In genomic region chr6:149450679-149451360, GRCh38 we compare ENCODE assay signal across 9 cellular contexts. TPM values are rescaled to one million over a fixed set of nuclear protein-coding genes. Genes with fewer than 3 reads are reported as not detected.
DNase-seq lines count a peak whose midpoint lies in the region; TF ChIP-seq lines count a peak whose summit lies in the region.
"Had no signal": no experiment of that assay in that cellular context is flagged by ENCODE, and none has a peak within 500 bp of the region (broad histone marks: within the 10 kb centered on the region; RNA-seq: fewer than 3 reads in every experiment).

No MANE protein-coding gene starts in this region.

- peak overlapping the region; percentile 17; the same call in 1 of the 2 replicates for H3K4me3 ChIP-seq in AG10803 (ENCODE audit: low read length)
- peak overlapping the region; percentile 11 to 52 (median 42) for H3K4me3 ChIP-seq in Peyer's patch
- peak overlapping the region; percentile 41 for H3K4me3 ChIP-seq in ovary
- H3K4me3 ChIP-seq in SJCRH30: no peak overlapping the region

- peak in 1 of 2 donors; percentile 8 for TF ChIP-seq POLR2A in Peyer's patch (IDR thresholded peaks at IDR 0.05)
- TF ChIP-seq POLR2A in ovary (IDR thresholded peaks at IDR 0.05): no peak

- WGBS in ovary, 3 donors: 5 to 19% (median 7%) methylated on average over 21 to 85 of the region's 85 CpGs

- TF ChIP-seq EP300 in ovary (IDR thresholded peaks at IDR 0.05): no peak

- H3K4me1 ChIP-seq in Peyer's patch (peaks cover 0 to 52% (median 8%) of the 10 kb centered on the region in 4 donors), ovary (ENCODE audit: insufficient read depth) (peaks cover 12% of the 10 kb centered on the region), SJCRH30 (peaks cover 11% of the 10 kb centered on the region)

- H3K27ac ChIP-seq in Peyer's patch: peak overlapping the region in 3 of 4 donors; percentile 40 to 70 (median 66)
- H3K27ac ChIP-seq in ovary: no peak overlapping the region
- H3K27ac ChIP-seq in SJCRH30: no peak overlapping the region
- H3K27ac ChIP-seq: VCaP had no signal

- H3K9me3 ChIP-seq in Peyer's patch: no peaks in the 10 kb centered on the region
- H3K9me3 ChIP-seq in ovary: no peaks in the 10 kb centered on the region
- no peaks in the 10 kb centered on the region for H3K9me3 ChIP-seq in SJCRH30 (replicated peaks)

- no peak for DNase-seq in AG10803 (ENCODE audit: low read depth)
- DNase-seq in Peyer's patch: peak in 1 of 3 donors; percentile 73
- peak in 31 of 42 donors; percentile 15 to 63 (median 33) for DNase-seq in head of caudate nucleus
- peak in 3 of 5 donors; percentile 32 to 57 (median 45) for DNase-seq in ovary
- DNase-seq in NCI-H510A treated with DMSO at 0.1 percent for 48 hours (lab: John Stamatoyannopoulos, UW): no peak
- DNase-seq in SHP77 (lab: John Stamatoyannopoulos, UW): no peak
- no peak for DNase-seq in SJCRH30
- DNase-seq in NCI-H524 treated with DMSO at 0.1 percent for 48 hours (lab: John Stamatoyannopoulos, UW): no peak

- intact Hi-C loops in head of caudate nucleus (cut with DNase I) (no loop called here), ovary (cut with DNase I) (no loop called here)

- no peak for TF ChIP-seq CTCF in AG10803 (conservative IDR thresholded peaks at IDR 0.05; ENCODE audit: low read length)
- peak in 1 of 6 experiments; percentile 4 for TF ChIP-seq CTCF in Peyer's patch (IDR thresholded peaks at IDR 0.05)
- TF ChIP-seq CTCF in ovary (IDR thresholded peaks at IDR 0.05): no peak

- H3K36me3 ChIP-seq in Peyer's patch (no peaks in the 10 kb centered on the region), ovary (no peaks in the 10 kb centered on the region), SJCRH30 (no peaks in the 10 kb centered on the region)

- no peaks in the 10 kb centered on the region for H3K27me3 ChIP-seq in Peyer's patch
- no peaks in the 10 kb centered on the region for H3K27me3 ChIP-seq in ovary
- no peaks in the 10 kb centered on the region for H3K27me3 ChIP-seq in SJCRH30

RNA-seq across cellular contexts. Expression of gene ZC3H12D, which starts 34.0 kb away (rescaled TPM):
- total RNA-seq in Peyer's patch (10 to 100 TPM in 3 of 4 donors, 1 to 10 TPM in 1; 7.8 to 32.2 (median 18.5) TPM), ovary (1 to 10 TPM in 1 of 7 donors, under 1 TPM in 6; 0.15 to 1.3 (median 0.60) TPM)
- polyA plus RNA-seq in ovary: under 1 TPM; 0.18 to 0.45 TPM
- total RNA-seq in SJCRH30 (2014; rRNA removed; shearing (Covaris generic)): not detected in 2 replicates

RNA-seq across cellular contexts. Expression of gene SUMO4, which starts 50.8 kb away (rescaled TPM):
- total RNA-seq in Peyer's patch (1 to 10 TPM in 3 of 4 donors, not detected in 1; 5.1 to 8.2 (median 7.0) TPM), ovary (1 to 10 TPM; 1.2 to 5.0 (median 3.4) TPM)
- polyA plus RNA-seq in ovary: under 1 TPM; 0.11 to 0.53 TPM
- total RNA-seq in SJCRH30 (2014; rRNA removed; shearing (Covaris generic)): 1.1 and 1.5 TPM in 2 replicates

Comparison
In these comparisons a context has a peak if more than half of its experiments do, and no peak if none do; other contexts are left out.
1. DNase-seq: peak in head of caudate nucleus (31 of 42) and ovary (3 of 5); none in AG10803 (single experiment), NCI-H510A treated with DMSO at 0.1 percent for 48 hours (single experiment), SHP77 (0 of 2), SJCRH30 (0 of 2) and NCI-H524 treated with DMSO at 0.1 percent for 48 hours (single experiment).
2. H3K27ac ChIP-seq: peak in Peyer's patch (3 of 4); none in ovary (0 of 2) and SJCRH30 (single experiment).